ENCODE assay signal across 11 cellular contexts in genomic region chr7:50594734-50595537, GRCh38.
DNase-seq lines count a peak whose midpoint lies in the region; ATAC-seq and TF ChIP-seq lines count a peak whose summit lies in the region.
"Had no signal": no experiment of that assay in that cellular context is flagged by ENCODE, and none has a peak within 500 bp of the region (broad histone marks: within the 10 kb centered on the region; RNA-seq: fewer than 3 reads in every experiment).

No MANE protein-coding gene starts in this region.

- H3K9me3 Mint-ChIP-seq in nephron progenitor cell = peaks cover 8% of the 10 kb centered on the region
- H3K9me3 Mint-ChIP-seq: activated naive CD4-positive, alpha-beta T cell treated with anti-CD3 and anti-CD28 coated beads, Interleukin-2, amount 50 U/mL, for 24 hours had no signal

- peaks cover 81% of the 10 kb centered on the region for H3K36me3 Mint-ChIP-seq in nephron progenitor cell (ENCODE audit: low read depth)

- H3K4me1 Mint-ChIP-seq in nephron progenitor cell = peaks cover 13% of the 10 kb centered on the region

- no peak for TF ChIP-seq CTCF in nephron progenitor cell (IDR thresholded peaks at IDR 0.05)

- DNase-seq in nephron progenitor cell (no peak), middle frontal gyrus (ENCODE audit: extremely low spot score, low spot score) (no peak), activated gamma-delta T cell treated with Interleukin-2 at 50 U/mL for 16 hours (no peak)
- DNase-seq in stimulated activated naive CD4-positive, alpha-beta T cell treated with Interleukin-2 at 50 U/mL for 16 hours (lab: John Stamatoyannopoulos, UW) = no peak
- DNase-seq: DMS79, OCI-M1, T1000 had no signal

- no peaks in the 10 kb centered on the region for H3K27me3 Mint-ChIP-seq in nephron progenitor cell (ENCODE audit: low read depth, poor library complexity)
- H3K27me3 Mint-ChIP-seq: activated naive CD4-positive, alpha-beta T cell treated with anti-CD3 and anti-CD28 coated beads, Interleukin-2, amount 50 U/mL, for 24 hours had no signal

- no peak overlapping the region for H3K4me3 Mint-ChIP-seq in nephron progenitor cell
- H3K4me3 Mint-ChIP-seq: activated naive CD4-positive, alpha-beta T cell treated with anti-CD3 and anti-CD28 coated beads, Interleukin-2, amount 50 U/mL, for 24 hours had no signal

- peak; percentile 50 for ATAC-seq in GM18909 (IDR thresholded peaks at IDR 0.05; ENCODE audit: poor library complexity, unreplicated experiment)
- ATAC-seq in GM21619 (IDR thresholded peaks at IDR 0.05; ENCODE audit: unreplicated experiment) = peak; percentile 39
- ATAC-seq in HG03442 (IDR thresholded peaks at IDR 0.05; ENCODE audit: unreplicated experiment) = peak; percentile 56

- H3K27ac Mint-ChIP-seq in nephron progenitor cell = peak overlapping the region; percentile 69
- H3K27ac Mint-ChIP-seq: activated naive CD4-positive, alpha-beta T cell treated with anti-CD3 and anti-CD28 coated beads, Interleukin-2, amount 50 U/mL, for 24 hours had no signal
